11 cellular contexts compared by ENCODE assay signal in the genomic region with DNA sequence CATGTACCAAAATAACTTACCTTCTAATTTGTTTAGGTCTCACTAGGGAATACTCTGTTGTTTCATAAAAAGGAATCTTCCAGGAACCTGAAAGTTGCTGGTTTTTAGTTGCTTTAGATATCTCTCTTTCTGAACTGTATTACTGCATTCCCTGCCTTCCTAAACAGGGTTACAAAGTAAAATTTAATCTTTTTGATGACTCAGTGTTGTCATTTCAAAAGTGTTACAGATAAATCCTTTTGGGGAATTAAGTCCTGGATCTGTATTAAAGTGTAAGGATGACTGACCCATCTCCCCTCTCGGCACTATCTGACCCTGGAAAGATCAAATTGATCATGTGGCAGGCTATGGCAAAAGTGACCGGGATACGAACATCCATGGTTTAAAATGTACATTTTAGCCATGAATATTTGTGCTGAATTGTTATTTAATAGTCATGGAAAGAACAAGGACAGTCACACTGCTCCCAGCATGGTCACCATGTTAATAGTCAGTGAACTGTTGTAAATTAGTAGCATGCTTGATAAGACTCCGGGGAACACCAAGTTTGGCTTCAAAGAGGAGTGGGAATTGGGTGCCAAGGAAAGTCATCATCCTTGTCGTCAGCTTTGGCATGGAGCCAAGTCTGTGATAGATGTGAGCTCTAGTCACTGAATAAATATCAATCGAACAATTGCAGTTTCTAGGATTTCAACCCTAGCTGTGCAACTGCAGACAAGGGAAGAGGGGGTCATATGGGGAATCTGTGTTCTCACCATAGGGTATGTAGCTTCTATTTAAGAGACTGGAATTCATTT. TPM values are rescaled to one million over a fixed set of nuclear protein-coding genes. Genes with fewer than 3 reads are reported as not detected.
A peak's percentile ranks its signal among the peaks of the same experiment; 100 is the strongest.
DNase-seq lines count a peak whose midpoint lies in the region; ATAC-seq and TF ChIP-seq lines count a peak whose summit lies in the region.
"Had no signal": no experiment of that assay in that cellular context is flagged by ENCODE, and none has a peak within 500 bp of the region (broad histone marks: within the 10 kb centered on the region; RNA-seq: fewer than 3 reads in every experiment).

No MANE protein-coding gene starts in this region.

- no peaks in the 10 kb centered on the region for H3K27me3 ChIP-seq in breast epithelium
- no peaks in the 10 kb centered on the region for H3K27me3 ChIP-seq in testis
- H3K27me3 ChIP-seq in tibial artery = no peaks in the 10 kb centered on the region
- H3K27me3 ChIP-seq: upper lobe of left lung had no signal

- no peak overlapping the region for H3K4me3 Mint-ChIP-seq in MCF 10A (ENCODE audit: unreplicated experiment)

- intact Hi-C loops in MCF 10A (cut with micrococcal nuclease) (no loop called here), breast epithelium (cut with DNase I; ENCODE audit: low total_unique reads) (no loop called here), testis (cut with DNase I; ENCODE audit: low total_unique reads) (no loop called here), tibial artery (cut with DNase I; ENCODE audit: low total_unique reads) (no loop called here)

- H3K27ac ChIP-seq in breast epithelium = no peak overlapping the region
- H3K27ac ChIP-seq in testis = peak overlapping the region in 1 of 2 donors; percentile 53
- H3K27ac ChIP-seq in tibial artery = no peak overlapping the region
- H3K27ac ChIP-seq: upper lobe of left lung had no signal

- POLR2A ChIA-PET in MCF 10A (lab: Yijun Ruan, JAX) = no interaction called here

- TF ChIP-seq POLR2A in breast epithelium (IDR thresholded peaks at IDR 0.05) (no peak), testis (IDR thresholded peaks at IDR 0.05) (no peak)

- H3K9me3 ChIP-seq in breast epithelium (no peaks in the 10 kb centered on the region), testis (no peaks in the 10 kb centered on the region), tibial artery (no peaks in the 10 kb centered on the region)
- H3K9me3 ChIP-seq: upper lobe of left lung had no signal

- WGBS in testis, 2 donors = 45 to 54% methylated on average over 6 of the region's 6 CpGs

- no peak for TF ChIP-seq CTCF in MCF 10A (IDR thresholded peaks at IDR 0.05; ENCODE audit: unreplicated experiment)
- no peak for TF ChIP-seq CTCF in breast epithelium (IDR thresholded peaks at IDR 0.05)
- no peak for TF ChIP-seq CTCF in fibroblast of the aortic adventitia (IDR thresholded peaks at IDR 0.05; ENCODE audit: insufficient read depth, low read length)
- no peak for TF ChIP-seq CTCF in testis (IDR thresholded peaks at IDR 0.05)
- TF ChIP-seq CTCF in tibial artery (IDR thresholded peaks at IDR 0.05) = no peak

- peaks cover 0 to 9% of the 10 kb centered on the region in 2 donors for H3K4me1 ChIP-seq in breast epithelium
- peaks cover 24% of the 10 kb centered on the region for H3K4me1 ChIP-seq in testis
- H3K4me1 ChIP-seq in tibial artery = peaks cover 0 to 49% (median 40%) of the 10 kb centered on the region in 4 donors

- no peaks in the 10 kb centered on the region for H3K27me3 Mint-ChIP-seq in MCF 10A (ENCODE audit: insufficient read depth, unreplicated experiment)

- H3K27ac Mint-ChIP-seq in MCF 10A (ENCODE audit: low read depth, unreplicated experiment) = no peak overlapping the region

- peak overlapping the region in 1 of 3 donors; percentile 18 for H3K4me3 ChIP-seq in breast epithelium
- H3K4me3 ChIP-seq in fibroblast of the aortic adventitia (ENCODE audit: low read depth, low read length) = no peak overlapping the region
- no peak overlapping the region for H3K4me3 ChIP-seq in testis
- no peak overlapping the region for H3K4me3 ChIP-seq in tibial artery
- H3K4me3 ChIP-seq: upper lobe of left lung had no signal

- H3K36me3 Mint-ChIP-seq in MCF 10A (ENCODE audit: insufficient read depth, unreplicated experiment) = peaks cover 26% of the 10 kb centered on the region

- peaks cover 37% of the 10 kb centered on the region for H3K4me1 Mint-ChIP-seq in MCF 10A (ENCODE audit: insufficient read depth, unreplicated experiment)

- H3K36me3 ChIP-seq in breast epithelium (no peaks in the 10 kb centered on the region), testis (ENCODE audit: low read depth, missing control alignments) (no peaks in the 10 kb centered on the region), tibial artery (peaks cover 0 to 19% (median 0%) of the 10 kb centered on the region in 3 donors)

- no peaks in the 10 kb centered on the region for H3K9me3 Mint-ChIP-seq in MCF 10A (ENCODE audit: unreplicated experiment)

- no TSS peak for BruUV-seq in MCF 10A (replicated peaks; lab: Mats Ljungman, UMichigan)

- no peak for ATAC-seq in HG03457 (IDR thresholded peaks at IDR 0.05; ENCODE audit: unreplicated experiment)
- ATAC-seq: HCT116 had no signal

- CTCF ChIA-PET in MCF 10A (lab: Yijun Ruan, JAX) = no interaction called here

- DNase-seq in MCF 10A (ENCODE audit: unreplicated experiment) (peak; percentile 51), breast epithelium (ENCODE audit: low spot score in 2 of 2) (no peak), NCI-H774 (lab: John Stamatoyannopoulos, UW) (peak; percentile 59), fibroblast of the aortic adventitia (ENCODE audit: low read depth) (peak; percentile 62), testis (peak; percentile 62), tibial artery (no peak), AG08395 (ENCODE audit: low spot score) (no peak)
- DNase-seq: mammary epithelial cell, upper lobe of left lung had no signal

RNA-seq across cellular contexts. Expression of gene PLEKHA3, which starts 4.2 kb away (rescaled TPM):
- total RNA-seq in MCF 10A (2022) = 29.8 and 43.4 TPM in 2 replicates
- 10 to 100 TPM in 2 of 3 donors, 1 to 10 TPM in 1; 9.8 to 15.2 (median 12.0) TPM for total RNA-seq in breast epithelium
- 4.7 and 10.0 TPM in 2 replicates for total RNA-seq in fibroblast of the aortic adventitia (ENCODE audit: low replicate concordance)
- 10 to 100 TPM; 17.8 to 22.8 TPM for total RNA-seq in testis
- 58.7 TPM for polyA plus RNA-seq in testis (ENCODE audit: insufficient read depth, low read depth, low replicate concordance)

RNA-seq across cellular contexts. Expression of gene FKBP7, which starts 6.0 kb away (rescaled TPM):
- 5.8 and 8.4 TPM in 2 replicates for total RNA-seq in MCF 10A (2022)
- 10 to 100 TPM; 10.5 to 20.8 (median 16.7) TPM for total RNA-seq in breast epithelium
- 35.5 and 109 TPM in 2 replicates for total RNA-seq in fibroblast of the aortic adventitia (ENCODE audit: low replicate concordance)
- 10 to 100 TPM; 10.1 to 25.6 TPM for total RNA-seq in testis
- polyA plus RNA-seq in testis (ENCODE audit: insufficient read depth, low read depth, low replicate concordance) = 27.4 TPM

RNA-seq across cellular contexts. Expression of gene PJVK, which starts 33.3 kb away (rescaled TPM):
- total RNA-seq in MCF 10A (2022) (7.4 and 10.4 TPM in 2 replicates), breast epithelium (1 to 10 TPM; 5.2 to 9.4 (median 6.9) TPM), fibroblast of the aortic adventitia (ENCODE audit: low replicate concordance) (1.6 and 2.3 TPM in 2 replicates), testis (10 to 100 TPM; 20.6 to 31.7 TPM)
- polyA plus RNA-seq in testis (ENCODE audit: insufficient read depth, low read depth, low replicate concordance) = 61.3 TPM

RNA-seq across cellular contexts. Expression of gene PRKRA, which starts 33.5 kb away (rescaled TPM):
- total RNA-seq in MCF 10A (2022) = 51.4 and 58.9 TPM in 2 replicates
- 10 to 100 TPM; 61.3 to 73.9 (median 69.1) TPM for total RNA-seq in breast epithelium
- 34.2 and 55.8 TPM in 2 replicates for total RNA-seq in fibroblast of the aortic adventitia (ENCODE audit: low replicate concordance)
- 100 to 1,000 TPM in 1 of 2 donors, 10 to 100 TPM in 1; 87.5 to 108 TPM for total RNA-seq in testis
- polyA plus RNA-seq in testis (ENCODE audit: insufficient read depth, low read depth, low replicate concordance) = 103 TPM

Comparison
In these comparisons a context has a peak if more than half of its experiments do, and no peak if none do; other contexts are left out.
1. DNase-seq: peak in MCF 10A (single experiment), NCI-H774 (single experiment), fibroblast of the aortic adventitia (single experiment) and testis (single experiment); none in breast epithelium (0 of 2), tibial artery (0 of 2) and AG08395 (single experiment).